ENCODE assay signal across 9 cellular contexts in genomic region chr19:9431475-9431874, GRCh38. TPM values are rescaled to one million over a fixed set of nuclear protein-coding genes. Genes with fewer than 3 reads are reported as not detected.
DNase-seq lines count a peak whose midpoint lies in the region; ATAC-seq and TF ChIP-seq lines count a peak whose summit lies in the region.
"Had no signal": no experiment of that assay in that cellular context is flagged by ENCODE, and none has a peak within 500 bp of the region (broad histone marks: within the 10 kb centered on the region; RNA-seq: fewer than 3 reads in every experiment).

No MANE protein-coding gene starts in this region.

- H3K27me3 Mint-ChIP-seq in activated naive CD4-positive, alpha-beta T cell treated with anti-CD3 and anti-CD28 coated beads, Interleukin-2, amount 10 ng/mL, durations not matched to agents 7 days and 5 days, result peaks cover 6% of the 10 kb centered on the region
- H3K27me3 Mint-ChIP-seq: naive thymus-derived CD8-positive, alpha-beta T cell had no signal

- no peaks in the 10 kb centered on the region for H3K27me3 ChIP-seq in lower lobe of right lung (ENCODE audit: low read depth)

- TF ChIP-seq CTCF in lower lobe of right lung (IDR thresholded peaks at IDR 0.05), result peak; percentile 43
- no peak for TF ChIP-seq CTCF in GM13976 (IDR thresholded peaks at IDR 0.05; ENCODE audit: borderline replicate concordance, control extremely low read depth, extremely low read depth, insufficient read depth, missing control alignments)

- H3K27ac Mint-ChIP-seq in activated naive CD4-positive, alpha-beta T cell treated with anti-CD3 and anti-CD28 coated beads, Interleukin-2, amount 10 ng/mL, durations not matched to agents 7 days and 5 days, result no peak overlapping the region

- DNase-seq in NCI-H1417 (lab: John Stamatoyannopoulos, UW), result peak; percentile 3 to 38 (median 14)
- no peak for DNase-seq in NCI-H1417 treated with DMSO at 0.1 percent for 48 hours (lab: John Stamatoyannopoulos, UW)
- peak; percentile 18 for DNase-seq in NCI-H226
- DNase-seq in activated naive CD4-positive, alpha-beta T cell treated with anti-CD3 and anti-CD28 coated beads, Interleukin-2, amount 10 ng/mL, durations not matched to agents 7 days and 5 days, result peak; percentile 63
- no peak for DNase-seq in lower lobe of right lung
- no peak for DNase-seq in GM13976 (ENCODE audit: low spot score)

- ATAC-seq in lower lobe of right lung, result no peak
- ATAC-seq in GM18868 (IDR thresholded peaks at IDR 0.05; ENCODE audit: unreplicated experiment), result no peak
- no peak for ATAC-seq in GM18873 (IDR thresholded peaks at IDR 0.05; ENCODE audit: low FRiP score, unreplicated experiment)
- ATAC-seq: naive thymus-derived CD8-positive, alpha-beta T cell had no signal

- peaks cover 33% of the 10 kb centered on the region for H3K9me3 Mint-ChIP-seq in activated naive CD4-positive, alpha-beta T cell treated with anti-CD3 and anti-CD28 coated beads, Interleukin-2, amount 10 ng/mL, durations not matched to agents 7 days and 5 days

- peaks cover 35% of the 10 kb centered on the region for H3K36me3 ChIP-seq in lower lobe of right lung

- no peaks in the 10 kb centered on the region for H3K9me3 ChIP-seq in lower lobe of right lung

- no peak overlapping the region for H3K4me3 ChIP-seq in lower lobe of right lung

- H3K4me1 Mint-ChIP-seq in activated naive CD4-positive, alpha-beta T cell treated with anti-CD3 and anti-CD28 coated beads, Interleukin-2, amount 10 ng/mL, durations not matched to agents 7 days and 5 days, result peaks cover 32% of the 10 kb centered on the region

- no peak overlapping the region for H3K27ac ChIP-seq in lower lobe of right lung

- H3K36me3 Mint-ChIP-seq in activated naive CD4-positive, alpha-beta T cell treated with anti-CD3 and anti-CD28 coated beads, Interleukin-2, amount 10 ng/mL, durations not matched to agents 7 days and 5 days, result peaks cover 75% of the 10 kb centered on the region

- intact Hi-C loops in lower lobe of right lung (cut with DNase I), result no loop called here

- H3K4me1 ChIP-seq in lower lobe of right lung, result peaks cover 19% of the 10 kb centered on the region

- H3K4me3 Mint-ChIP-seq in activated naive CD4-positive, alpha-beta T cell treated with anti-CD3 and anti-CD28 coated beads, Interleukin-2, amount 10 ng/mL, durations not matched to agents 7 days and 5 days, result no peak overlapping the region

- CTCF ChIA-PET in activated naive CD4-positive, alpha-beta T cell treated with anti-CD3 and anti-CD28 coated beads, Interleukin-2, amount 10 ng/mL, durations not matched to agents 7 days and 5 days (lab: Charles Lee), result no interaction called here

- in situ Hi-C loops in GM13976 (cut with MboI; ENCODE audit: low sequenced_read_pairs, unreplicated experiment), result no loop called here

RNA-seq across cellular contexts. Expression of gene ZNF266, which starts 3.9 kb away (rescaled TPM):
- 23.2 TPM for total RNA-seq in lower lobe of right lung

Comparison
In these comparisons a context has a peak if more than half of its experiments do, and no peak if none do; other contexts are left out.
1. DNase-seq: peak in NCI-H1417 (3 of 3), NCI-H226 (single experiment) and activated naive CD4-positive, alpha-beta T cell treated with anti-CD3 and anti-CD28 coated beads, Interleukin-2, amount 10 ng/mL, durations not matched to agents 7 days and 5 days (single experiment); none in NCI-H1417 treated with DMSO at 0.1 percent for 48 hours (single experiment), lower lobe of right lung (single experiment) and GM13976 (single experiment).